Comparison of ENCODE assay signal across 8 cellular contexts in genomic region chr10:689433-690226, GRCh38. TPM values are rescaled to one million over a fixed set of nuclear protein-coding genes. Genes with fewer than 3 reads are reported as not detected.
DNase-seq lines count a peak whose midpoint lies in the region; ATAC-seq and TF ChIP-seq lines count a peak whose summit lies in the region.

TSS of gene DIP2C (minus strand) at chr10:689668. CDS start at chr10:689578, 90 bp downstream.

- DNase-seq in BJ (ENCODE audit: low read depth) (no peak), HT-29 (ENCODE audit: low spot score) (peak; percentile 27)
- no peak for DNase-seq in activated CD4-positive, alpha-beta memory T cell treated with anti-CD3 and anti-CD28 coated beads, Interleukin-2, amount 10 ng/mL, durations not matched to agents 7 days and 5 days
- DNase-seq in natural killer cell treated with Interleukin-12 subunit alpha and Interleukin-12 subunit beta and Interleukin-15 and Interleukin-18, amount 100 ng/mL, for 72 hours (ENCODE audit: low spot score) = no peak
- DNase-seq in activated effector memory CD4-positive, alpha-beta T cell treated with anti-CD3 and anti-CD28 coated beads, Interleukin-2, amount 50 U/mL, for 16 hours = no peak

- ATAC-seq in gastroesophageal sphincter = peak; percentile 91
- peak; percentile 37 to 51 for ATAC-seq in natural killer cell treated with Interleukin-12 subunit alpha and Interleukin-12 subunit beta and Interleukin-15 and Interleukin-18, amount 100 ng/mL, for 72 hours
- no peak for ATAC-seq in HG03460 (IDR thresholded peaks at IDR 0.05; ENCODE audit: unreplicated experiment)
- no peak for ATAC-seq in GM18498 (IDR thresholded peaks at IDR 0.05; ENCODE audit: unreplicated experiment)

- no peaks in the 10 kb centered on the region for H3K36me3 Mint-ChIP-seq in activated CD4-positive, alpha-beta memory T cell treated with anti-CD3 and anti-CD28 coated beads, Interleukin-2, amount 10 ng/mL, durations not matched to agents 7 days and 5 days (ENCODE audit: low read depth)
- no peaks in the 10 kb centered on the region for H3K36me3 Mint-ChIP-seq in natural killer cell treated with Interleukin-12 subunit alpha and Interleukin-12 subunit beta and Interleukin-15 and Interleukin-18, amount 100 ng/mL, for 72 hours

- peak; percentile 48 to 73 for TF ChIP-seq POLR2A in gastroesophageal sphincter (IDR thresholded peaks at IDR 0.05)

- TF ChIP-seq CTCF in BJ (IDR thresholded peaks at IDR 0.05; ENCODE audit: insufficient read depth, low read depth, low read length) = no peak
- TF ChIP-seq CTCF in gastroesophageal sphincter (IDR thresholded peaks at IDR 0.05) = no peak

- H3K4me3 ChIP-seq in BJ (ENCODE audit: low read depth, low read length) (peak within 1 kb of the TSS; percentile 86), gastroesophageal sphincter (peak within 1 kb of the TSS; percentile 76 to 81)

- H3K27ac ChIP-seq in gastroesophageal sphincter = peak within 1 kb of the TSS; percentile 77 to 98 (median 94)

- H3K4me1 Mint-ChIP-seq in activated CD4-positive, alpha-beta memory T cell treated with anti-CD3 and anti-CD28 coated beads, Interleukin-2, amount 10 ng/mL, durations not matched to agents 7 days and 5 days = peaks cover 17% of the 10 kb centered on the region
- H3K4me1 Mint-ChIP-seq in natural killer cell treated with Interleukin-12 subunit alpha and Interleukin-12 subunit beta and Interleukin-15 and Interleukin-18, amount 100 ng/mL, for 72 hours (ENCODE audit: low read depth in 2 of 2) = peaks cover 0 to 7% of the 10 kb centered on the region in 2 donors

- peaks cover 49% of the 10 kb centered on the region for H3K27me3 Mint-ChIP-seq in activated CD4-positive, alpha-beta memory T cell treated with anti-CD3 and anti-CD28 coated beads, Interleukin-2, amount 10 ng/mL, durations not matched to agents 7 days and 5 days
- peaks cover 43 to 54% of the 10 kb centered on the region in 2 donors for H3K27me3 Mint-ChIP-seq in natural killer cell treated with Interleukin-12 subunit alpha and Interleukin-12 subunit beta and Interleukin-15 and Interleukin-18, amount 100 ng/mL, for 72 hours

- no peaks in the 10 kb centered on the region for H3K27me3 ChIP-seq in BJ (ENCODE audit: control insufficient read depth, insufficient read depth, low read length)
- no peaks in the 10 kb centered on the region for H3K27me3 ChIP-seq in gastroesophageal sphincter

- H3K9me3 Mint-ChIP-seq in activated CD4-positive, alpha-beta memory T cell treated with anti-CD3 and anti-CD28 coated beads, Interleukin-2, amount 10 ng/mL, durations not matched to agents 7 days and 5 days = no peaks in the 10 kb centered on the region
- H3K9me3 Mint-ChIP-seq in natural killer cell treated with Interleukin-12 subunit alpha and Interleukin-12 subunit beta and Interleukin-15 and Interleukin-18, amount 100 ng/mL, for 72 hours = no peaks in the 10 kb centered on the region

- no peaks in the 10 kb centered on the region for H3K9me3 ChIP-seq in gastroesophageal sphincter

- TF ChIP-seq EP300 in gastroesophageal sphincter (IDR thresholded peaks at IDR 0.05) = no peak

- POLR2A ChIA-PET in BJ (lab: Charles Lee) = no interaction called here
- POLR2A ChIA-PET in activated CD4-positive, alpha-beta memory T cell treated with anti-CD3 and anti-CD28 coated beads, Interleukin-2, amount 10 ng/mL, durations not matched to agents 7 days and 5 days (lab: Charles Lee) = no interaction called here

- H3K36me3 ChIP-seq in BJ (ENCODE audit: control insufficient read depth, insufficient read depth, low read length) = no peaks in the 10 kb centered on the region
- no peaks in the 10 kb centered on the region for H3K36me3 ChIP-seq in gastroesophageal sphincter

- CTCF ChIA-PET in BJ (lab: Yijun Ruan, JAX) = no interaction called here
- CTCF ChIA-PET in activated CD4-positive, alpha-beta memory T cell treated with anti-CD3 and anti-CD28 coated beads, Interleukin-2, amount 10 ng/mL, durations not matched to agents 7 days and 5 days (lab: Charles Lee) = no interaction called here

- H3K4me1 ChIP-seq in gastroesophageal sphincter = peaks cover 0 to 54% (median 14%) of the 10 kb centered on the region in 3 donors

- WGBS in gastroesophageal sphincter (ENCODE audit: low coverage in 1 of 2), 2 donors = no CpG with 5 or more reads among the region's 135 CpGs

- H3K4me3 Mint-ChIP-seq in activated CD4-positive, alpha-beta memory T cell treated with anti-CD3 and anti-CD28 coated beads, Interleukin-2, amount 10 ng/mL, durations not matched to agents 7 days and 5 days = peak within 1 kb of the TSS; percentile 27
- peak within 1 kb of the TSS; percentile 65 for H3K4me3 Mint-ChIP-seq in natural killer cell treated with Interleukin-12 subunit alpha and Interleukin-12 subunit beta and Interleukin-15 and Interleukin-18, amount 100 ng/mL, for 72 hours

- H3K27ac Mint-ChIP-seq in activated CD4-positive, alpha-beta memory T cell treated with anti-CD3 and anti-CD28 coated beads, Interleukin-2, amount 10 ng/mL, durations not matched to agents 7 days and 5 days = no peak within 1 kb of the TSS
- no peak within 1 kb of the TSS for H3K27ac Mint-ChIP-seq in natural killer cell treated with Interleukin-12 subunit alpha and Interleukin-12 subunit beta and Interleukin-15 and Interleukin-18, amount 100 ng/mL, for 72 hours

RNA-seq across cellular contexts. Expression of gene DIP2C, which starts in this region (rescaled TPM):
- polyA plus RNA-seq in BJ (2011; rRNA removed) = 6.7 and 9.3 TPM in 2 replicates
- 9.8 and 18.6 TPM in 2 replicates for polyA minus RNA-seq in BJ (2011; rRNA and poly(A)+ RNA removed)
- 0.97 and 1.6 TPM in 2 replicates for total RNA-seq in HT-29 (2014; rRNA removed; shearing (Covaris generic))
- total RNA-seq in activated CD4-positive, alpha-beta memory T cell treated with anti-CD3 and anti-CD28 coated beads, Interleukin-2, amount 10 ng/mL, durations not matched to agents 7 days and 5 days = under 1 TPM; 0.70 to 0.76 TPM
- 10 to 100 TPM; 40.8 to 73.8 (median 47.7) TPM for total RNA-seq in gastroesophageal sphincter
- under 1 TPM; 0.57 to 0.98 TPM for total RNA-seq in natural killer cell treated with Interleukin-12 subunit alpha and Interleukin-12 subunit beta and Interleukin-15 and Interleukin-18, amount 100 ng/mL, for 72 hours

Comparison
In these comparisons a context has a peak if more than half of its experiments do, and no peak if none do; other contexts are left out.
1. RNA of gene DIP2C (total RNA-seq): 40.8 to 73.8 TPM in gastroesophageal sphincter; 0.97 to 1.6 TPM in HT-29, 0.57 to 0.98 TPM in natural killer cell treated with Interleukin-12 subunit alpha and Interleukin-12 subunit beta and Interleukin-15 and Interleukin-18, amount 100 ng/mL, for 72 hours and 0.70 to 0.76 TPM in activated CD4-positive, alpha-beta memory T cell treated with anti-CD3 and anti-CD28 coated beads, Interleukin-2, amount 10 ng/mL, durations not matched to agents 7 days and 5 days; every median in the first group is over 10 times any median in the second.
2. Peak in ATAC-seq in natural killer cell treated with Interleukin-12 subunit alpha and Interleukin-12 subunit beta and Interleukin-15 and Interleukin-18, amount 100 ng/mL, for 72 hours; RNA of the gene not detected or under 1 TPM.